Comparison of ENCODE assay signal across 2 cellular contexts in genomic region chr9:129206401-129206800, GRCh38.
TF ChIP-seq lines count a peak whose summit lies in the region.

No MANE protein-coding gene starts in this region.

TF ChIP-seq in SK-N-SH, 30 proteins besides CTCF, POLR2A, EP300 and RAD21 (continued from another document):
- TF ChIP-seq, protein P1, sequence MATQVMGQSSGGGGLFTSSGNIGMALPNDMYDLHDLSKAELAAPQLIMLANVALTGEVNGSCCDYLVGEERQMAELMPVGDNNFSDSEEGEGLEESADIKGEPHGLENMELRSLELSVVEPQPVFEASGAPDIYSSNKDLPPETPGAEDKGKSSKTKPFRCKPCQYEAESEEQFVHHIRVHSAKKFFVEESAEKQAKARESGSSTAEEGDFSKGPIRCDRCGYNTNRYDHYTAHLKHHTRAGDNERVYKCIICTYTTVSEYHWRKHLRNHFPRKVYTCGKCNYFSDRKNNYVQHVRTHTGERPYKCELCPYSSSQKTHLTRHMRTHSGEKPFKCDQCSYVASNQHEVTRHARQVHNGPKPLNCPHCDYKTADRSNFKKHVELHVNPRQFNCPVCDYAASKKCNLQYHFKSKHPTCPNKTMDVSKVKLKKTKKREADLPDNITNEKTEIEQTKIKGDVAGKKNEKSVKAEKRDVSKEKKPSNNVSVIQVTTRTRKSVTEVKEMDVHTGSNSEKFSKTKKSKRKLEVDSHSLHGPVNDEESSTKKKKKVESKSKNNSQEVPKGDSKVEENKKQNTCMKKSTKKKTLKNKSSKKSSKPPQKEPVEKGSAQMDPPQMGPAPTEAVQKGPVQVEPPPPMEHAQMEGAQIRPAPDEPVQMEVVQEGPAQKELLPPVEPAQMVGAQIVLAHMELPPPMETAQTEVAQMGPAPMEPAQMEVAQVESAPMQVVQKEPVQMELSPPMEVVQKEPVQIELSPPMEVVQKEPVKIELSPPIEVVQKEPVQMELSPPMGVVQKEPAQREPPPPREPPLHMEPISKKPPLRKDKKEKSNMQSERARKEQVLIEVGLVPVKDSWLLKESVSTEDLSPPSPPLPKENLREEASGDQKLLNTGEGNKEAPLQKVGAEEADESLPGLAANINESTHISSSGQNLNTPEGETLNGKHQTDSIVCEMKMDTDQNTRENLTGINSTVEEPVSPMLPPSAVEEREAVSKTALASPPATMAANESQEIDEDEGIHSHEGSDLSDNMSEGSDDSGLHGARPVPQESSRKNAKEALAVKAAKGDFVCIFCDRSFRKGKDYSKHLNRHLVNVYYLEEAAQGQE (IDR thresholded peaks at IDR 0.05; ENCODE audit: low read depth, low read length), result no peak
- TF ChIP-seq, protein P2, sequence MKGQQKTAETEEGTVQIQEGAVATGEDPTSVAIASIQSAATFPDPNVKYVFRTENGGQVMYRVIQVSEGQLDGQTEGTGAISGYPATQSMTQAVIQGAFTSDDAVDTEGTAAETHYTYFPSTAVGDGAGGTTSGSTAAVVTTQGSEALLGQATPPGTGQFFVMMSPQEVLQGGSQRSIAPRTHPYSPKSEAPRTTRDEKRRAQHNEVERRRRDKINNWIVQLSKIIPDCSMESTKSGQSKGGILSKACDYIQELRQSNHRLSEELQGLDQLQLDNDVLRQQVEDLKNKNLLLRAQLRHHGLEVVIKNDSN (IDR thresholded peaks at IDR 0.05; ENCODE audit: borderline replicate concordance, low read depth), result peak; percentile 12; the same call in 1 of the 2 replicates

TF ChIP-seq in SK-N-SH treated with all-trans-retinoic acid at 6 μM for 48 hours, 23 proteins besides CTCF, POLR2A, EP300 and RAD21 (continued from another document):
- no peak for TF ChIP-seq CREB5 (CRISPR knock-in tag; IDR thresholded peaks at IDR 0.05; ENCODE audit: low read depth)
- TF ChIP-seq ESRRG (CRISPR knock-in tag; IDR thresholded peaks at IDR 0.05), result no peak
